Comparison of ENCODE assay signal across 8 cellular contexts in genomic region chr1:35192853-35193664, GRCh38. TPM values are rescaled to one million over a fixed set of nuclear protein-coding genes. Genes with fewer than 3 reads are reported as not detected.
DNase-seq lines count a peak whose midpoint lies in the region; ATAC-seq and TF ChIP-seq lines count a peak whose summit lies in the region.

A gene with protein sequence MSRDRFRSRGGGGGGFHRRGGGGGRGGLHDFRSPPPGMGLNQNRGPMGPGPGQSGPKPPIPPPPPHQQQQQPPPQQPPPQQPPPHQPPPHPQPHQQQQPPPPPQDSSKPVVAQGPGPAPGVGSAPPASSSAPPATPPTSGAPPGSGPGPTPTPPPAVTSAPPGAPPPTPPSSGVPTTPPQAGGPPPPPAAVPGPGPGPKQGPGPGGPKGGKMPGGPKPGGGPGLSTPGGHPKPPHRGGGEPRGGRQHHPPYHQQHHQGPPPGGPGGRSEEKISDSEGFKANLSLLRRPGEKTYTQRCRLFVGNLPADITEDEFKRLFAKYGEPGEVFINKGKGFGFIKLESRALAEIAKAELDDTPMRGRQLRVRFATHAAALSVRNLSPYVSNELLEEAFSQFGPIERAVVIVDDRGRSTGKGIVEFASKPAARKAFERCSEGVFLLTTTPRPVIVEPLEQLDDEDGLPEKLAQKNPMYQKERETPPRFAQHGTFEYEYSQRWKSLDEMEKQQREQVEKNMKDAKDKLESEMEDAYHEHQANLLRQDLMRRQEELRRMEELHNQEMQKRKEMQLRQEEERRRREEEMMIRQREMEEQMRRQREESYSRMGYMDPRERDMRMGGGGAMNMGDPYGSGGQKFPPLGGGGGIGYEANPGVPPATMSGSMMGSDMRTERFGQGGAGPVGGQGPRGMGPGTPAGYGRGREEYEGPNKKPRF (minus strand): TSS chr1:35193145. CDS start chr1:35193049, 96 bp downstream.

- H3K27me3 ChIP-seq in prostate gland (replicated peaks; ENCODE audit: insufficient read depth): no peaks in the 10 kb centered on the region

- under 1% methylated on average over 29 of the region's 50 CpGs for WGBS in prostate gland
- WGBS in urinary bladder: under 1% methylated on average over 50 of the region's 50 CpGs

- TF ChIP-seq POLR2A in prostate gland (IDR thresholded peaks at IDR 0.05): peak; percentile 91

- H3K36me3 ChIP-seq in prostate gland: peaks cover 9 to 12% of the 10 kb centered on the region in 2 donors
- peaks cover 9% of the 10 kb centered on the region for H3K36me3 ChIP-seq in urinary bladder (ENCODE audit: insufficient read depth)

- TF ChIP-seq CTCF in prostate gland (IDR thresholded peaks at IDR 0.05): peak in 1 of 4 experiments; percentile 25

- no peaks in the 10 kb centered on the region for H3K9me3 ChIP-seq in prostate gland

- ATAC-seq in GM18498 (IDR thresholded peaks at IDR 0.05; ENCODE audit: unreplicated experiment) (peak; percentile 87), HG02938 (IDR thresholded peaks at IDR 0.05; ENCODE audit: unreplicated experiment) (peak; percentile 92), left ventricle myocardium superior (peak; percentile 96)

- H3K4me3 ChIP-seq in prostate gland (peak within 1 kb of the TSS; percentile 97 to 100), urinary bladder (ENCODE audit: low read depth, low read length) (peak within 1 kb of the TSS; percentile 100)

- H3K4me1 ChIP-seq in prostate gland (replicated peaks) (peaks cover 19% of the 10 kb centered on the region), urinary bladder (ENCODE audit: insufficient read depth) (peaks cover 2% of the 10 kb centered on the region)

- DNase-seq in NCI-H187 (lab: John Stamatoyannopoulos, UW): peak; percentile 92 to 97
- peak; percentile 89 to 99 (median 95) for DNase-seq in T-helper 2 cell
- peak; percentile 95 for DNase-seq in left ventricle myocardium superior
- peak; percentile 99 for DNase-seq in prostate gland (ENCODE audit: low spot score)

- H3K27ac ChIP-seq in angular gyrus (ENCODE audit: low read depth, low read length) (peak within 1 kb of the TSS; percentile 93), prostate gland (peak within 1 kb of the TSS; percentile 99), urinary bladder (ENCODE audit: low read depth) (peak within 1 kb of the TSS; percentile 99)

- intact Hi-C loops in left ventricle myocardium superior (cut with micrococcal nuclease): no loop called here
- intact Hi-C loops in prostate gland (cut with DNase I): loop anchor here (2.0 to 5.0 kb wide), 2 partner anchors 162 to 364 kb away; partner anchors contain the start of genes KIAA0319L, NCDN and ZMYM6

RNA-seq across cellular contexts. Expression of the gene that starts here (rescaled TPM):
- total RNA-seq in left ventricle myocardium superior (82.5 TPM), prostate gland (100 to 1,000 TPM; 178 to 311 TPM), urinary bladder (293 TPM)
- 134 TPM for polyA plus RNA-seq in urinary bladder

Comparison
In these comparisons a context has a peak if more than half of its experiments do, and no peak if none do; other contexts are left out.
1. Peak in every context shown above with its lines: DNase-seq, ATAC-seq, H3K4me3 ChIP-seq and H3K27ac ChIP-seq.